In genomic region chr2:188381614-188382013, GRCh38 we compare ENCODE assay signal across 12 cellular contexts.
DNase-seq lines count a peak whose midpoint lies in the region; ATAC-seq and TF ChIP-seq lines count a peak whose summit lies in the region.
"Had no signal": no experiment of that assay in that cellular context is flagged by ENCODE, and none has a peak within 500 bp of the region (broad histone marks: within the 10 kb centered on the region; RNA-seq: fewer than 3 reads in every experiment).

No MANE protein-coding gene starts in this region.

- intact Hi-C loops in gastrocnemius medialis (cut with DNase I; ENCODE audit: low total_unique reads), result no loop called here

- H3K36me3 Mint-ChIP-seq in WTC11, result peaks cover 40% of the 10 kb centered on the region

- H3K27ac Mint-ChIP-seq in WTC11, result no peak overlapping the region
- H3K27ac Mint-ChIP-seq: brain had no signal

- peak; percentile 41 to 66 for ATAC-seq in gastrocnemius medialis
- no peak for ATAC-seq in WTC11

- POLR2A ChIA-PET in WTC11 (lab: Charles Lee), result no interaction called here

- H3K27me3 Mint-ChIP-seq in WTC11 (ENCODE audit: low read depth), result peaks cover 7% of the 10 kb centered on the region
- H3K27me3 Mint-ChIP-seq: brain had no signal

- H3K9me3 ChIP-seq in gastrocnemius medialis, result no peaks in the 10 kb centered on the region
- H3K9me3 ChIP-seq: ovary had no signal

- H3K4me3 ChIP-seq in gastrocnemius medialis, result no peak overlapping the region
- H3K4me3 ChIP-seq: ovary had no signal

- H3K36me3 ChIP-seq in gastrocnemius medialis, result no peaks in the 10 kb centered on the region
- H3K36me3 ChIP-seq: ovary had no signal

- peak; percentile 75 for DNase-seq in EH (ENCODE audit: low read depth)
- peak; percentile 52 for DNase-seq in RKO (ENCODE audit: low spot score)
- peak; percentile 60 for DNase-seq in epithelial cell of prostate (ENCODE audit: low read depth, low spot score)
- no peak for DNase-seq in gastrocnemius medialis
- DNase-seq in retina, result no peak
- DNase-seq in WTC11 (ENCODE audit: low spot score), result no peak
- no peak for DNase-seq in activated gamma-delta T cell (lab: John Stamatoyannopoulos, UW)
- no peak for DNase-seq in superior temporal gyrus (ENCODE audit: extremely low spot score)
- DNase-seq: NCI-H1694 treated with DMSO at 0.1 percent for 48 hours, ovary, substantia nigra had no signal

- no peak for TF ChIP-seq POLR2A in gastrocnemius medialis (IDR thresholded peaks at IDR 0.05)

- no peak overlapping the region for H3K4me3 Mint-ChIP-seq in WTC11
- H3K4me3 Mint-ChIP-seq: brain had no signal

- H3K27ac ChIP-seq in epithelial cell of prostate (peak overlapping the region; percentile 59), gastrocnemius medialis (no peak overlapping the region)

- TF ChIP-seq CTCF in gastrocnemius medialis (IDR thresholded peaks at IDR 0.05 in 4 of 5, conservative IDR thresholded peaks at IDR 0.05 in 1 of 5) (no peak), WTC11 (IDR thresholded peaks at IDR 0.05) (no peak)

- peaks cover 23 to 27% of the 10 kb centered on the region in 2 donors for H3K4me1 ChIP-seq in gastrocnemius medialis

- in situ Hi-C loops in gastrocnemius medialis (cut with MboI; ENCODE audit: low sequenced_read_pairs in 4 of 4), result no loop called here

- CTCF ChIA-PET in WTC11 (lab: Charles Lee), result no interaction called here

- no peaks in the 10 kb centered on the region for H3K27me3 ChIP-seq in gastrocnemius medialis
- H3K27me3 ChIP-seq: ovary had no signal

- H3K9me3 Mint-ChIP-seq in WTC11, result peaks cover 36% of the 10 kb centered on the region

- H3K4me1 Mint-ChIP-seq in WTC11, result peaks cover 16% of the 10 kb centered on the region

TF ChIP-seq in WTC11, 78 proteins besides CTCF, POLR2A, EP300 and RAD21:
- TF ChIP-seq ZMAT4 (CRISPR knock-in tag; IDR thresholded peaks at IDR 0.05) (no peak), KAT7 (CRISPR knock-in tag; IDR thresholded peaks at IDR 0.05; ENCODE audit: borderline replicate concordance) (no peak), ZNF232 (CRISPR knock-in tag; IDR thresholded peaks at IDR 0.05) (no peak), ZNF263 (CRISPR knock-in tag; IDR thresholded peaks at IDR 0.05; ENCODE audit: low read depth) (no peak), TEAD4 (CRISPR knock-in tag; IDR thresholded peaks at IDR 0.05) (no peak), TP53 (CRISPR knock-in tag; IDR thresholded peaks at IDR 0.05) (no peak), OVOL2 (CRISPR knock-in tag; IDR thresholded peaks at IDR 0.05; ENCODE audit: borderline replicate concordance) (no peak), ZNF512 (CRISPR knock-in tag; IDR thresholded peaks at IDR 0.05; ENCODE audit: borderline replicate concordance) (no peak), FOXK1 (CRISPR knock-in tag; IDR thresholded peaks at IDR 0.05) (no peak)

Comparison
In these comparisons a context has a peak if more than half of its experiments do, and no peak if none do; other contexts are left out.
1. DNase-seq: peak in EH (single experiment), RKO (single experiment) and epithelial cell of prostate (single experiment); none in gastrocnemius medialis (0 of 2), retina (single experiment), WTC11 (single experiment), activated gamma-delta T cell (single experiment) and superior temporal gyrus (single experiment).